8 cellular contexts compared by ENCODE assay signal in the genomic region with DNA sequence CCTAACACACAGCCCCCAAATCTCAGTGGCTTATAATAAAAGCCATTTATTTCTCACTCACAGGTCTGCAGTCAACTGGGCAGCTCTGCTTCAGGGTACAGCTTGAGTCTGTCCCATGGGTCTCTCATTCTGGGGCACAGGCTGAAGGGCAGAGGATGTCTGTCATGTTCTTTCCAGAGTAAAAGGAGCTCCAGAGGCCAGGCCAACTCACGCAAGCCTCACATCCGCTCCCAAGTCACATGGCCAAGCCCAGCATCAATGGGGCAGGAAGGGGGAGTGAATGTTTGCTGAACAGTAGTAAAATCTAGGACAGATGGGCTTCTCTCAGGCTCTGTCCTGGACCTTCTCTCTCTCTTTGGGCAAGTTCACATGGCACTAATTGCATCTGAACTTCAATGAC. TPM values are rescaled to one million over a fixed set of nuclear protein-coding genes. Genes with fewer than 3 reads are reported as not detected.
A peak's percentile ranks its signal among the peaks of the same experiment; 100 is the strongest.
DNase-seq lines count a peak whose midpoint lies in the region; ATAC-seq, FAIRE-seq and TF ChIP-seq lines count a peak whose summit lies in the region.

No MANE protein-coding gene starts in this region.

- FAIRE-seq in pancreas (lab: Jason Lieb, UNC) = no peak

- H3K4me3 Mint-ChIP-seq in T-cell = peak overlapping the region; percentile 10 to 67 (median 24)

- POLR2A ChIA-PET in T-cell (lab: Charles Lee) = interaction anchor here in 1 of 2 donors (0.6 kb wide), 1 partner anchor 211 kb away, joined by 3 read pairs; no protein-coding TSS in a partner anchor

- ATAC-seq in T-cell (replicated peaks in 1 of 4) (peak; percentile 60 to 85 (median 71)), pancreas (peak in 3 of 4 donors; percentile 48 to 58 (median 58)), HG03565 (IDR thresholded peaks at IDR 0.05; ENCODE audit: unreplicated experiment) (no peak), GM21447 (IDR thresholded peaks at IDR 0.05; ENCODE audit: unreplicated experiment) (no peak), HG03039 (IDR thresholded peaks at IDR 0.05; ENCODE audit: unreplicated experiment) (no peak)

- peak overlapping the region in 1 of 4 donors; percentile 4 for H3K27ac ChIP-seq in pancreas

- H3K36me3 Mint-ChIP-seq in T-cell = no peaks in the 10 kb centered on the region

- CTCF ChIA-PET in T-cell (lab: Charles Lee) = no interaction called here

- no peak overlapping the region for H3K4me3 ChIP-seq in fibroblast of mammary gland (ENCODE audit: control insufficient read depth, low read depth, low read length)
- no peak overlapping the region for H3K4me3 ChIP-seq in pancreas

- peaks cover 32 to 46% (median 45%) of the 10 kb centered on the region in 3 donors for H3K4me1 Mint-ChIP-seq in T-cell

- no peak for TF ChIP-seq CTCF in fibroblast of mammary gland (conservative IDR thresholded peaks at IDR 0.05; ENCODE audit: control insufficient read depth, insufficient read depth, low read depth, low read length)
- TF ChIP-seq CTCF in pancreas (IDR thresholded peaks at IDR 0.05) = no peak

- WGBS in pancreas, 2 donors = 40 to 41% methylated on average over 2 of the region's 2 CpGs

- no peaks in the 10 kb centered on the region for H3K9me3 Mint-ChIP-seq in T-cell

- peak overlapping the region; percentile 64 to 65 for H3K27ac Mint-ChIP-seq in T-cell

- H3K27me3 ChIP-seq in pancreas = no peaks in the 10 kb centered on the region

- intact Hi-C loops in pancreas (cut with DNase I) = loop anchor here in 2 of 3 donors (5.0 to 10.0 kb wide), 2 partner anchors 62 to 74 kb away; no protein-coding TSS in a partner anchor

- DNase-seq in GM03348 (ENCODE audit: low spot score) (peak; percentile 69), T-cell (peak in 9 of 34 experiments; percentile 10 to 31 (median 18)), fibroblast of mammary gland (ENCODE audit: low read depth) (peak; percentile 73), pancreas (peak in 2 of 6 donors; percentile 27 to 59), NAMALWA (ENCODE audit: low spot score) (no peak)

- H3K4me1 ChIP-seq in pancreas = peaks cover 0 to 1% (median 0%) of the 10 kb centered on the region in 3 donors

- no peaks in the 10 kb centered on the region for H3K9me3 ChIP-seq in pancreas

- peaks cover 0 to 11% of the 10 kb centered on the region in 2 donors for H3K27me3 Mint-ChIP-seq in T-cell

- no peaks in the 10 kb centered on the region for H3K36me3 ChIP-seq in pancreas

RNA-seq across cellular contexts. Expression of a gene that starts 7.1 kb away (rescaled TPM):
- total RNA-seq in T-cell = 10 to 100 TPM; 51.5 to 84.5 (median 69.2) TPM
- 10 to 100 TPM; 20.5 to 25.2 (median 22.9) TPM for total RNA-seq in pancreas
- polyA plus RNA-seq in pancreas = 10 to 100 TPM; 16.4 to 31.0 TPM

Comparison
In these comparisons a context has a peak if more than half of its experiments do, and no peak if none do; other contexts are left out.
1. ATAC-seq: peak in T-cell (4 of 4) and pancreas (3 of 4); none in HG03565 (single experiment), GM21447 (single experiment) and HG03039 (single experiment).